In genomic region chr12:15458008-15458407, GRCh38 we compare ENCODE assay signal across 21 cellular contexts.
A peak's percentile ranks its signal among the peaks of the same experiment; 100 is the strongest.
DNase-seq lines count a peak whose midpoint lies in the region; ATAC-seq and TF ChIP-seq lines count a peak whose summit lies in the region.
"Had no signal": no experiment of that assay in that cellular context is flagged by ENCODE, and none has a peak within 500 bp of the region (broad histone marks: within the 10 kb centered on the region; RNA-seq: fewer than 3 reads in every experiment).

No MANE protein-coding gene starts in this region.

- TF ChIP-seq CTCF in HCT116 (IDR thresholded peaks at IDR 0.05 in 2 of 3, conservative IDR thresholded peaks at IDR 0.05 in 1 of 3; ENCODE audit: borderline replicate concordance in 1 of 3, insufficient read depth in 1 of 3, low read depth in 2 of 3, low read length in 2 of 3) (no peak), HEK293 (tag by site-specific recombination; IDR thresholded peaks at IDR 0.05) (no peak), choroid plexus epithelial cell (conservative IDR thresholded peaks at IDR 0.05; ENCODE audit: low read depth, low read length) (no peak), type B pancreatic cell (conservative IDR thresholded peaks at IDR 0.05) (no peak)

- H3K4me3 Mint-ChIP-seq in type B pancreatic cell: peak overlapping the region; percentile 15
- no peak overlapping the region for H3K4me3 Mint-ChIP-seq in CD4-positive, alpha-beta memory T cell
- H3K4me3 Mint-ChIP-seq: B cell; CD4-positive, alpha-beta T cell; CD8-positive, alpha-beta memory T cell had no signal

- H3K4me2 ChIP-seq in HCT116 (ENCODE audit: low read length): no peak overlapping the region
- H3K4me2 ChIP-seq: BLaER1 treated with 17β-estradiol and CSF1 and Interleukin-3, amounts not matched to agents 10 nM and 100 nM had no signal

- peaks cover 6% of the 10 kb centered on the region for H3K27me3 Mint-ChIP-seq in type B pancreatic cell
- H3K27me3 Mint-ChIP-seq in CD4-positive, alpha-beta memory T cell: peaks cover 0 to 5% of the 10 kb centered on the region in 2 donors
- H3K27me3 Mint-ChIP-seq: CD8-positive, alpha-beta memory T cell had no signal

- peaks cover 18% of the 10 kb centered on the region for H3K36me3 Mint-ChIP-seq in type B pancreatic cell
- H3K36me3 Mint-ChIP-seq in CD4-positive, alpha-beta memory T cell: no peaks in the 10 kb centered on the region
- H3K36me3 Mint-ChIP-seq: CD8-positive, alpha-beta memory T cell had no signal

- H3K79me2 ChIP-seq in HCT116 (ENCODE audit: insufficient read depth, low read length): no peaks in the 10 kb centered on the region

- CTCF ChIA-PET in HCT116 (lab: Charles Lee): no interaction called here
- CTCF ChIA-PET in HEK293 (lab: Yijun Ruan, JAX): interaction anchor here (0.7 kb wide), 1 partner anchor 53 kb away, joined by 5 read pairs; no protein-coding TSS in a partner anchor
- CTCF ChIA-PET in CD4-positive, alpha-beta memory T cell (lab: Charles Lee; ENCODE audit: partially characterized antibody): no interaction called here

- no peak for TF ChIP-seq POLR2A in HCT116 (IDR thresholded peaks at IDR 0.05; ENCODE audit: borderline replicate concordance, extremely low read depth, insufficient read depth, insufficient read length)

- peaks cover 8% of the 10 kb centered on the region for H3K9me3 Mint-ChIP-seq in type B pancreatic cell
- H3K9me3 Mint-ChIP-seq in CD4-positive, alpha-beta memory T cell: peaks cover 0 to 31% (median 20%) of the 10 kb centered on the region in 8 donors

- H2AFZ ChIP-seq in HCT116 (ENCODE audit: low read depth, low read length, poor library complexity, severe bottlenecking): no peak overlapping the region

- intact Hi-C loops in HCT116 (cut with micrococcal nuclease): no loop called here
- intact Hi-C loops in CD4-positive, alpha-beta memory T cell (cut with micrococcal nuclease): no loop called here

- no peak for TF ChIP-seq RAD21 in HCT116 (IDR thresholded peaks at IDR 0.05; ENCODE audit: low read depth)

- H3K4me1 ChIP-seq in HCT116 (ENCODE audit: control insufficient read depth in 1 of 2, insufficient read depth in 2 of 2, low read length in 2 of 2) (no peaks in the 10 kb centered on the region), HEK293 (ENCODE audit: control insufficient read depth, insufficient read depth, low read length) (no peaks in the 10 kb centered on the region; the same call in 1 of the 2 replicates)
- no peaks in the 10 kb centered on the region for H3K4me1 ChIP-seq in CD4-positive, alpha-beta memory T cell (ENCODE audit: insufficient read depth, low read length)

- H3K9me3 ChIP-seq in HCT116 (ENCODE audit: control insufficient read depth in 1 of 2, insufficient read depth in 1 of 2, low read depth in 1 of 2, low read length in 2 of 2): peaks cover 0 to 3% of the 10 kb centered on the region in 2 experiments; a peak in 1 of 4 replicates
- no peaks in the 10 kb centered on the region for H3K9me3 ChIP-seq in HEK293 (ENCODE audit: control insufficient read depth, insufficient read depth, low read depth, low read length)
- H3K9me3 ChIP-seq in CD4-positive, alpha-beta memory T cell (ENCODE audit: control insufficient read depth in 1 of 2, low read length in 2 of 2): no peaks in the 10 kb centered on the region

- peak overlapping the region; percentile 2 for H3K27ac Mint-ChIP-seq in type B pancreatic cell
- no peak overlapping the region for H3K27ac Mint-ChIP-seq in CD4-positive, alpha-beta memory T cell
- H3K27ac Mint-ChIP-seq: B cell; CD4-positive, alpha-beta T cell; CD8-positive, alpha-beta memory T cell had no signal

- H3K9ac ChIP-seq in HCT116 (ENCODE audit: low read length): no peak overlapping the region
- H3K9ac ChIP-seq: BLaER1 treated with 17β-estradiol and CSF1 and Interleukin-3, amounts not matched to agents 10 nM and 100 nM had no signal

- H3K27me3 ChIP-seq in HCT116 (ENCODE audit: insufficient read depth, low read length): no peaks in the 10 kb centered on the region; the same call in 1 of the 2 replicates
- H3K27me3 ChIP-seq in CD4-positive, alpha-beta memory T cell (ENCODE audit: insufficient read depth, low read length): no peaks in the 10 kb centered on the region
- H3K27me3 ChIP-seq: BLaER1 treated with 17β-estradiol and CSF1 and Interleukin-3, amounts not matched to agents 10 nM and 100 nM had no signal

- ATAC-seq in HCT116: no peak

- POLR2A ChIA-PET in HCT116 (lab: Charles Lee): no interaction called here
- POLR2A ChIA-PET in HEK293 (lab: Yijun Ruan, JAX): no interaction called here
- POLR2A ChIA-PET in CD4-positive, alpha-beta memory T cell (lab: Charles Lee; ENCODE audit: partially characterized antibody): no interaction called here

- no peaks in the 10 kb centered on the region for H3K4me1 Mint-ChIP-seq in type B pancreatic cell (ENCODE audit: unreplicated experiment)
- peaks cover 0 to 2% (median 0%) of the 10 kb centered on the region in 4 donors for H3K4me1 Mint-ChIP-seq in CD4-positive, alpha-beta memory T cell
- H3K4me1 Mint-ChIP-seq: B cell; CD8-positive, alpha-beta memory T cell had no signal

- no peaks in the 10 kb centered on the region for H4K20me1 ChIP-seq in HCT116 (ENCODE audit: insufficient read depth)
- H4K20me1 ChIP-seq: BLaER1 treated with 17β-estradiol and CSF1 and Interleukin-3, amounts not matched to agents 10 nM and 100 nM had no signal

- no peak overlapping the region for H3K4me3 ChIP-seq in HCT116 (replicated peaks in 1 of 2; ENCODE audit: low read depth in 1 of 2, low read length in 2 of 2)
- H3K4me3 ChIP-seq in HEK293 (ENCODE audit: low read depth, low read length): no peak overlapping the region
- H3K4me3 ChIP-seq in choroid plexus epithelial cell (ENCODE audit: low read depth, low read length): no peak overlapping the region
- no peak overlapping the region for H3K4me3 ChIP-seq in CD4-positive, alpha-beta memory T cell (ENCODE audit: low read length in 2 of 2)
- H3K4me3 ChIP-seq: BLaER1 treated with 17β-estradiol and CSF1 and Interleukin-3, amounts not matched to agents 10 nM and 100 nM had no signal

- no peaks in the 10 kb centered on the region for H3K9me2 ChIP-seq in HCT116 (ENCODE audit: insufficient read depth)

- in situ Hi-C loops in ACHN (cut with HindIII; ENCODE audit: low pct_ligation_motif_present, low pct_unique_long_range_greater_than_20kb, low sequenced_read_pairs): no loop called here

- DNase-seq in HCT116 (ENCODE audit: low read depth, low spot score) (no peak), choroid plexus epithelial cell (ENCODE audit: low read depth) (peak; percentile 1), type B pancreatic cell (ENCODE audit: extremely low spot score, unreplicated experiment) (no peak), ACHN (no peak), NCI-H1105 (lab: John Stamatoyannopoulos, UW) (no peak)
- no peak for DNase-seq in CD4-positive, alpha-beta memory T cell
- DNase-seq: 8988T; AML-193; CD4-positive, alpha-beta T cell; CD8-positive, alpha-beta memory T cell; COR-L47; DMS 273 treated with DMSO at 0.1 percent for 48 hours; DMS153; DMS79; DND-41; EL; GDM1 had no signal

- no TSS peak for BruUV-seq in HCT116 (replicated peaks; lab: Mats Ljungman, UMichigan)

- RAD21 ChIA-PET in HCT116 (lab: Charles Lee; ENCODE audit: low non-redundant PET in 1 of 2, low total read pairs in 2 of 2, uncharacterized antibody in 2 of 2, unreplicated experiment in 2 of 2): no interaction called here

- no peaks in the 10 kb centered on the region for H3K36me3 ChIP-seq in HCT116 (ENCODE audit: control insufficient read depth in 1 of 2, insufficient read depth in 2 of 2, low read length in 2 of 2)
- no peaks in the 10 kb centered on the region for H3K36me3 ChIP-seq in HEK293 (ENCODE audit: control insufficient read depth in 2 of 2, insufficient read depth in 1 of 2, low read length in 2 of 2)
- H3K36me3 ChIP-seq in CD4-positive, alpha-beta memory T cell (ENCODE audit: insufficient read depth, low read length): no peaks in the 10 kb centered on the region
- H3K36me3 ChIP-seq: BLaER1 treated with 17β-estradiol and CSF1 and Interleukin-3, amounts not matched to agents 10 nM and 100 nM had no signal

- H3K27ac ChIP-seq in HCT116 (ENCODE audit: low read depth, low read length): no peak overlapping the region
- no peak overlapping the region for H3K27ac ChIP-seq in HEK293 (ENCODE audit: extremely low read depth, low read depth, low read length)
- H3K27ac ChIP-seq in CD4-positive, alpha-beta memory T cell (ENCODE audit: low read depth, low read length): no peak overlapping the region
- H3K27ac ChIP-seq: BLaER1 treated with 17β-estradiol and CSF1 and Interleukin-3, amounts not matched to agents 10 nM and 100 nM; C4-2B had no signal

TF ChIP-seq in HCT116, 20 proteins besides CTCF, POLR2A, EP300 and RAD21 (continues in another document):
- peak; percentile 39; the same call in 1 of the 2 replicates for TF ChIP-seq CBX3 (IDR thresholded peaks at IDR 0.05; ENCODE audit: low read depth)

TF ChIP-seq in HEK293, 187 proteins besides CTCF, POLR2A, EP300 and RAD21:
- peak; percentile 66; the same call in 1 of the 2 replicates for TF ChIP-seq TRIM28 (IDR thresholded peaks at IDR 0.05; ENCODE audit: borderline replicate concordance, low read length)
- TF ChIP-seq ZNF558 (tag by site-specific recombination; IDR thresholded peaks at IDR 0.05): no peak
- no peak for TF ChIP-seq ZNF266 (tag by site-specific recombination; IDR thresholded peaks at IDR 0.05; ENCODE audit: low read depth)
- no peak for TF ChIP-seq ZBTB26 (tag by site-specific recombination; optimal IDR thresholded peaks at IDR 0.05)
- peak; percentile 64 for TF ChIP-seq SETDB1 (IDR thresholded peaks at IDR 0.05; ENCODE audit: insufficient read length, low read length)
- peak; percentile 98 for TF ChIP-seq ZNF791 (tag by site-specific recombination; IDR thresholded peaks at IDR 0.05)
- no peak for TF ChIP-seq SCRT2 (tag by site-specific recombination; IDR thresholded peaks at IDR 0.05)
